In the genomic region with DNA sequence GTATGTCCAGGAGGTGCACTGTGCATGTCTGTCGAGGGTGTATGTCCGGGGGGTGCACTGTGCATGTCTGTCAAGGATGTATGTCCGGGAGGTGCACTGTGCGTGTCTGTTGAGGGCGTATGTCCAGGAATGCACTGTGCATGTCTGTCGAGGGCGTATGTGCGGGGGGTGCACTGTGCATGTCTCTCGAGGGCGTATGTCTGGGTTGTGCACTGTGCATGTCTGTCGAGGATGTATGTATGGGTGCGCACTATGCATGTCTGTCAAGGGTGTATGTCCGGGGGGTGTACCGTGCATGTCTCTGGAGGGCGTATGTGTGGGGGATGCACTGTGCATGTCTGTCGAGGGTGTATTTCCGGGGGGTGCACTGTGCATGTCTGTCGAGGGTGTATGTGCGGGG, we compare ENCODE assay signal across 17 cellular contexts.
"Had no signal": no experiment of that assay in that cellular context is flagged by ENCODE, and none has a peak within 500 bp of the region (broad histone marks: within the 10 kb centered on the region; RNA-seq: fewer than 3 reads in every experiment).

No MANE protein-coding gene starts in this region.

- H3K36me3 Mint-ChIP-seq: memory B cell, naive B cell had no signal

- ATAC-seq: gastrocnemius medialis, left lung, lower lobe of right lung had no signal

- H3K4me1 Mint-ChIP-seq: memory B cell, naive B cell had no signal

- FAIRE-seq: keratinocyte had no signal

- H3K27me3 Mint-ChIP-seq: naive B cell had no signal

- H3K9me3 Mint-ChIP-seq: nephron had no signal

- H3K4me3 Mint-ChIP-seq: memory B cell, nephron had no signal

- DNase-seq: central memory CD4-positive, alpha-beta T cell; cortex of kidney; effector memory CD4-positive, alpha-beta T cell; gastrocnemius medialis; glutamatergic neuron; left lung; lower lobe of right lung; midbrain; naive B cell; ovary; sigmoid colon; stimulated activated CD4-positive, alpha-beta T cell treated with anti-CD3 and anti-CD28 coated beads, Interleukin-2, amount 100 ng/mL, for 48 hours; stimulated activated naive CD4-positive, alpha-beta T cell treated with Interleukin-2 at 50 U/mL for 16 hours; testis had no signal

- H3K27ac Mint-ChIP-seq: memory B cell, naive B cell, nephron had no signal
